In genomic region chr9:111195779-111196178, GRCh38 we compare ENCODE assay signal across 15 cellular contexts.
A peak's percentile ranks its signal among the peaks of the same experiment; 100 is the strongest.
DNase-seq lines count a peak whose midpoint lies in the region; ATAC-seq and TF ChIP-seq lines count a peak whose summit lies in the region.
"Had no signal": no experiment of that assay in that cellular context is flagged by ENCODE, and none has a peak within 500 bp of the region (broad histone marks: within the 10 kb centered on the region; RNA-seq: fewer than 3 reads in every experiment).

No MANE protein-coding gene starts in this region.

- H3K9me3 Mint-ChIP-seq in nephron: peaks cover 14% of the 10 kb centered on the region
- no peaks in the 10 kb centered on the region for H3K9me3 Mint-ChIP-seq in endothelial cell (ENCODE audit: unreplicated experiment)

- ATAC-seq in left lobe of liver: no peak
- ATAC-seq in HG03354 (IDR thresholded peaks at IDR 0.05; ENCODE audit: poor library complexity, severe bottlenecking, unreplicated experiment): no peak
- ATAC-seq: CD8-positive, alpha-beta T cell; HCT116 had no signal

- peaks cover 8% of the 10 kb centered on the region for H3K36me3 Mint-ChIP-seq in nephron (ENCODE audit: low read depth)
- H3K36me3 Mint-ChIP-seq in endothelial cell (ENCODE audit: low read depth, unreplicated experiment): no peaks in the 10 kb centered on the region
- H3K36me3 Mint-ChIP-seq: CD14-positive monocyte; CD8-positive, alpha-beta T cell had no signal

- H3K9me3 ChIP-seq in tibial nerve: no peaks in the 10 kb centered on the region

- H3K27ac Mint-ChIP-seq in nephron (peak overlapping the region in 2 of 3 experiments; percentile 8 to 41), endothelial cell (ENCODE audit: unreplicated experiment) (no peak overlapping the region)
- H3K27ac Mint-ChIP-seq: CD8-positive, alpha-beta T cell had no signal

- H3K4me3 Mint-ChIP-seq in nephron (no peak overlapping the region), endothelial cell (ENCODE audit: unreplicated experiment) (no peak overlapping the region)
- H3K4me3 Mint-ChIP-seq: CD14-positive monocyte; CD8-positive, alpha-beta T cell had no signal

- no peak for TF ChIP-seq POLR2A in tibial nerve (IDR thresholded peaks at IDR 0.05)

- H3K4me1 Mint-ChIP-seq in nephron (peaks cover 22% of the 10 kb centered on the region), endothelial cell (ENCODE audit: unreplicated experiment) (no peaks in the 10 kb centered on the region)
- H3K4me1 Mint-ChIP-seq: CD14-positive monocyte had no signal

- no peak overlapping the region for H3K4me3 ChIP-seq in tibial nerve

- H3K27me3 ChIP-seq in tibial nerve: no peaks in the 10 kb centered on the region

- no peak for TF ChIP-seq EP300 in tibial nerve (IDR thresholded peaks at IDR 0.05)

- peak; percentile 10 for DNase-seq in GM03348 (ENCODE audit: low spot score)
- DNase-seq in fibroblast of gingiva (ENCODE audit: low read depth): peak; percentile 44
- no peak for DNase-seq in tibial nerve (ENCODE audit: low spot score in 2 of 2)
- no peak for DNase-seq in left lobe of liver (ENCODE audit: low spot score)
- no peak for DNase-seq in endothelial cell (ENCODE audit: low spot score)
- DNase-seq: CD8-positive, alpha-beta T cell; COR-L47; DMS153; DND-41; GDM1; IMR-90 had no signal

- no peaks in the 10 kb centered on the region for H3K36me3 ChIP-seq in tibial nerve

- WGBS in tibial nerve, 2 donors: 24 to 33% methylated on average over 4 of the region's 4 CpGs

- TF ChIP-seq CTCF in nephron (IDR thresholded peaks at IDR 0.05; ENCODE audit: unreplicated experiment in 3 of 3) (no peak), tibial nerve (IDR thresholded peaks at IDR 0.05) (no peak), endothelial cell (IDR thresholded peaks at IDR 0.05; ENCODE audit: unreplicated experiment) (no peak)

- H3K27me3 Mint-ChIP-seq in nephron (ENCODE audit: low read depth) (peaks cover 4% of the 10 kb centered on the region), endothelial cell (ENCODE audit: unreplicated experiment) (peaks cover 3% of the 10 kb centered on the region)

- peaks cover 0 to 19% (median 4%) of the 10 kb centered on the region in 4 donors for H3K4me1 ChIP-seq in tibial nerve

- peak overlapping the region in 3 of 4 donors; percentile 52 to 65 (median 54) for H3K27ac ChIP-seq in tibial nerve

Comparison
In these comparisons a context has a peak if more than half of its experiments do, and no peak if none do; other contexts are left out.
1. DNase-seq: peak in GM03348 (single experiment) and fibroblast of gingiva (single experiment); none in tibial nerve (0 of 2), left lobe of liver (single experiment) and endothelial cell (single experiment).